In genomic region chr19:4521888-4522242, GRCh38 we compare ENCODE assay signal across 26 cellular contexts. TPM values are rescaled to one million over a fixed set of nuclear protein-coding genes. Genes with fewer than 3 reads are reported as not detected.
"Had no signal": no experiment of that assay in that cellular context is flagged by ENCODE, and none has a peak within 500 bp of the region (broad histone marks: within the 10 kb centered on the region; RNA-seq: fewer than 3 reads in every experiment).

No MANE protein-coding gene starts in this region.

- H3K27ac ChIP-seq: ascending aorta, body of pancreas, KMS-11 had no signal

- H3K36me3 ChIP-seq: ascending aorta had no signal

- H3K27me3 ChIP-seq: ascending aorta, body of pancreas had no signal

- DNase-seq: activated B cell treated with CpG ODN at 0.5 μM for 24 hours; activated CD4-positive, alpha-beta T cell treated with anti-CD3 and anti-CD28 coated beads for 1 hour; activated CD4-positive, alpha-beta T cell treated with anti-CD3 and anti-CD28 coated beads, Interleukin-2, amount 10 ng/mL, durations not matched to agents 24 days and 14 days; activated CD4-positive, alpha-beta T cell treated with anti-CD3 and anti-CD28 coated beads, Interleukin-2, amount 50 U/mL, for 48 hours; activated CD8-positive, alpha-beta memory T cell treated with anti-CD3 and anti-CD28 coated beads, Interleukin-2, amount 10 ng/mL, durations not matched to agents 7 days and 5 days; activated effector memory CD4-positive, alpha-beta T cell treated with Interleukin-2 at 50 U/mL for 16 hours; activated naive CD4-positive, alpha-beta T cell; activated T-cell treated with anti-CD3 and anti-CD28 coated beads, Interleukin-2, amount 50 U/mL, for 24 hours; amniotic stem cell; body of pancreas; central memory CD4-positive, alpha-beta T cell; NCI-H1105; NCI-H1436; NCI-H187 treated with DMSO at 0.1 percent for 48 hours; NCI-H2081 treated with DMSO at 0.1 percent for 48 hours; NCI-H446; NCI-H524; SHP77 treated with DMSO at 0.1 percent for 48 hours; T-helper 17 cell; T-helper 9 cell had no signal

- H3K9me3 ChIP-seq: ascending aorta, body of pancreas had no signal

- H3K9ac ChIP-seq: KMS-11 had no signal

- ATAC-seq: activated CD8-positive, alpha-beta memory T cell treated with anti-CD3 and anti-CD28 coated beads, Interleukin-2, amount 10 ng/mL, durations not matched to agents 7 days and 5 days; body of pancreas; T-helper 17 cell had no signal

- H3K4me3 ChIP-seq: ascending aorta, body of pancreas had no signal

- H3K4me2 ChIP-seq: KMS-11 had no signal

RNA-seq across cellular contexts. Expression of gene PLIN4, which starts 3.6 kb away (rescaled TPM):
- total RNA-seq: activated B cell treated with CpG ODN at 0.5 μM for 24 hours; activated CD4-positive, alpha-beta T cell treated with anti-CD3 and anti-CD28 coated beads, Interleukin-2, amount 10 ng/mL, durations not matched to agents 24 days and 14 days; activated CD8-positive, alpha-beta memory T cell treated with anti-CD3 and anti-CD28 coated beads, Interleukin-2, amount 10 ng/mL, durations not matched to agents 7 days and 5 days; activated T-helper 1 cell treated with anti-CD3 and anti-CD28 coated beads, Interleukin-12 subunit alpha, Interleukin-12 subunit beta, Interleukin-2, Interleukin-4 antibody, amounts not matched to agents 30 ng/mL and 10 ng/mL and 1 ng/mL, durations not matched to agents 14 hours and 24 hours and 36 hours; T-helper 17 cell had no signal

RNA-seq across cellular contexts. Expression of gene PLIN5, which starts 13.2 kb away (rescaled TPM):
- total RNA-seq: activated CD4-positive, alpha-beta T cell treated with anti-CD3 and anti-CD28 coated beads, Interleukin-2, amount 10 ng/mL, durations not matched to agents 24 days and 14 days; activated CD8-positive, alpha-beta memory T cell treated with anti-CD3 and anti-CD28 coated beads, Interleukin-2, amount 10 ng/mL, durations not matched to agents 7 days and 5 days; activated T-helper 1 cell treated with anti-CD3 and anti-CD28 coated beads, Interleukin-12 subunit alpha, Interleukin-12 subunit beta, Interleukin-2, Interleukin-4 antibody, amounts not matched to agents 30 ng/mL and 10 ng/mL and 1 ng/mL, durations not matched to agents 14 hours and 24 hours and 36 hours; bronchial epithelial cell; MCF 10A; SK-MEL-5; T-helper 17 cell had no signal

RNA-seq across cellular contexts. Expression of gene SEMA6B, which starts 37.6 kb away (rescaled TPM):
- total RNA-seq: activated CD4-positive, alpha-beta T cell treated with anti-CD3 and anti-CD28 coated beads, Interleukin-2, amount 10 ng/mL, durations not matched to agents 24 days and 14 days; activated CD8-positive, alpha-beta memory T cell treated with anti-CD3 and anti-CD28 coated beads, Interleukin-2, amount 10 ng/mL, durations not matched to agents 7 days and 5 days; activated T-helper 1 cell treated with anti-CD3 and anti-CD28 coated beads, Interleukin-12 subunit alpha, Interleukin-12 subunit beta, Interleukin-2, Interleukin-4 antibody, amounts not matched to agents 30 ng/mL and 10 ng/mL and 1 ng/mL, durations not matched to agents 14 hours and 24 hours and 36 hours had no signal
